ENCODE assay signal across 8 cellular contexts in genomic region chr21:25350056-25350455, GRCh38.
DNase-seq lines count a peak whose midpoint lies in the region; ATAC-seq and TF ChIP-seq lines count a peak whose summit lies in the region.

No MANE protein-coding gene starts in this region.

- TF ChIP-seq EP300 in ovary (IDR thresholded peaks at IDR 0.05): no peak

- H3K4me3 ChIP-seq in ovary: no peak overlapping the region

- ATAC-seq in HG03354 (IDR thresholded peaks at IDR 0.05; ENCODE audit: poor library complexity, severe bottlenecking, unreplicated experiment): peak; percentile 59

- H3K27me3 ChIP-seq in ovary: no peaks in the 10 kb centered on the region

- 70 to 75% (median 75%) methylated on average over 6 of the region's 6 CpGs for WGBS in ovary, 3 donors

- in situ Hi-C loops in G401 (cut with HindIII; ENCODE audit: low sequenced_read_pairs): no loop called here

- intact Hi-C loops in ovary (cut with DNase I): no loop called here

- H3K36me3 ChIP-seq in ovary: no peaks in the 10 kb centered on the region

- TF ChIP-seq CTCF in ovary (IDR thresholded peaks at IDR 0.05): no peak

- DNase-seq in DMS53 treated with DMSO at 0.1 percent for 48 hours (lab: John Stamatoyannopoulos, UW; ENCODE audit: unreplicated experiment) (peak; percentile 3), kidney tubule cell (ENCODE audit: low spot score) (peak; percentile 53), DMS153 (lab: John Stamatoyannopoulos, UW) (no peak), ovary (no peak), G401 (ENCODE audit: low spot score) (no peak), NCI-H2227 (lab: John Stamatoyannopoulos, UW; ENCODE audit: unreplicated experiment) (no peak)
- DNase-seq in activated CD4-positive, alpha-beta T cell treated with anti-CD3 and anti-CD28 coated beads, Interleukin-2, amount 50 U/mL, for 48 hours: peak; percentile 62 to 70

- H3K4me1 ChIP-seq in ovary (ENCODE audit: insufficient read depth): no peaks in the 10 kb centered on the region

- no peak overlapping the region for H3K27ac ChIP-seq in ovary

- no peaks in the 10 kb centered on the region for H3K9me3 ChIP-seq in ovary

- no peak for TF ChIP-seq POLR2A in ovary (IDR thresholded peaks at IDR 0.05)

Comparison
In these comparisons a context has a peak if more than half of its experiments do, and no peak if none do; other contexts are left out.
1. DNase-seq: peak in DMS53 treated with DMSO at 0.1 percent for 48 hours (single experiment), activated CD4-positive, alpha-beta T cell treated with anti-CD3 and anti-CD28 coated beads, Interleukin-2, amount 50 U/mL, for 48 hours (2 of 2) and kidney tubule cell (single experiment); none in DMS153 (single experiment), ovary (0 of 5), G401 (single experiment) and NCI-H2227 (single experiment).